In the genomic region with DNA sequence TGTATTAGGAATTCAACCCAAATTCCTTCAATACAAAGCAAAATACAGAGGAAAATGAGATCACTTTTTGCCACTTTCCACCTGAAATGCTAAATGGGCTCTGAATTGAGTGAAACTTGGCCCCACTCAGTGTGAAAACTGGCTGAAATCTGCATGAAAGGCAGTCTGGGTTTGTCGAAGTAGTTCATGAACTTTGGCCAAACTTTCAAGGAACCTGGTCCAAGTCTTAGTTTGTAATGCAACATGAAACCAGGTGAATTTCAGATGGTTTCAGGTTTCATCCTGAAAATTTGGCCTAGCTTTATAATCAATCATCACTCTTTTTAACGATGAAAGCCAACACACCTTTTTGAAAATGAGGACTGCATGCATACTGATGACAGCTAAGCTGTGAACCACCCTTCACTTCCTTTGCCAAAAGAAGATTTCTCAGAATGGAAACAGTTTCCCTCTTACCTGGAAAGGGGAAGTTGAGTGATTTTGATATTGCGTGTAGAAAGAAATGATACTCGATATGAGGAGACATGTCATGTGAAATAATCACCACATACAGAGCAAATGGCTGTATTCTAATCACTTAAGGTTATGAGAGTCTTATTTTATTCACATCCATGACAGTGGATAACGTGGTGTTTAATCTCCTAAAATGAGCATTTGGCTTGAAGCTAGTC, we compare ENCODE assay signal across 1 cellular context.
A peak's percentile ranks its signal among the peaks of the same experiment; 100 is the strongest.
TF ChIP-seq lines count a peak whose summit lies in the region.

No MANE protein-coding gene starts in this region.

TF ChIP-seq in K562, 482 proteins besides CTCF, POLR2A, EP300 and RAD21 (continued from another document and continues in another):
- peak; percentile 20; the same call in 1 of the 2 replicates for TF ChIP-seq PML (IDR thresholded peaks at IDR 0.05; ENCODE audit: low read length)
- no peak for TF ChIP-seq ZKSCAN3 (CRISPR knock-in tag; IDR thresholded peaks at IDR 0.05)
- TF ChIP-seq ZNF146 (CRISPR knock-in tag; IDR thresholded peaks at IDR 0.05; ENCODE audit: unreplicated experiment): no peak
- TF ChIP-seq, protein P1, sequence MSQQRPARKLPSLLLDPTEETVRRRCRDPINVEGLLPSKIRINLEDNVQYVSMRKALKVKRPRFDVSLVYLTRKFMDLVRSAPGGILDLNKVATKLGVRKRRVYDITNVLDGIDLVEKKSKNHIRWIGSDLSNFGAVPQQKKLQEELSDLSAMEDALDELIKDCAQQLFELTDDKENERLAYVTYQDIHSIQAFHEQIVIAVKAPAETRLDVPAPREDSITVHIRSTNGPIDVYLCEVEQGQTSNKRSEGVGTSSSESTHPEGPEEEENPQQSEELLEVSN (IDR thresholded peaks at IDR 0.05; ENCODE audit: borderline replicate concordance in 1 of 2, extremely low read depth in 1 of 2, insufficient read depth in 1 of 2, insufficient read length in 1 of 2, low read depth in 1 of 2, low read length in 1 of 2, poor library complexity in 1 of 2, severe bottlenecking in 1 of 2): no peak
- no peak for TF ChIP-seq CBFB (CRISPR knock-in tag; IDR thresholded peaks at IDR 0.05)
- TF ChIP-seq, protein P2, sequence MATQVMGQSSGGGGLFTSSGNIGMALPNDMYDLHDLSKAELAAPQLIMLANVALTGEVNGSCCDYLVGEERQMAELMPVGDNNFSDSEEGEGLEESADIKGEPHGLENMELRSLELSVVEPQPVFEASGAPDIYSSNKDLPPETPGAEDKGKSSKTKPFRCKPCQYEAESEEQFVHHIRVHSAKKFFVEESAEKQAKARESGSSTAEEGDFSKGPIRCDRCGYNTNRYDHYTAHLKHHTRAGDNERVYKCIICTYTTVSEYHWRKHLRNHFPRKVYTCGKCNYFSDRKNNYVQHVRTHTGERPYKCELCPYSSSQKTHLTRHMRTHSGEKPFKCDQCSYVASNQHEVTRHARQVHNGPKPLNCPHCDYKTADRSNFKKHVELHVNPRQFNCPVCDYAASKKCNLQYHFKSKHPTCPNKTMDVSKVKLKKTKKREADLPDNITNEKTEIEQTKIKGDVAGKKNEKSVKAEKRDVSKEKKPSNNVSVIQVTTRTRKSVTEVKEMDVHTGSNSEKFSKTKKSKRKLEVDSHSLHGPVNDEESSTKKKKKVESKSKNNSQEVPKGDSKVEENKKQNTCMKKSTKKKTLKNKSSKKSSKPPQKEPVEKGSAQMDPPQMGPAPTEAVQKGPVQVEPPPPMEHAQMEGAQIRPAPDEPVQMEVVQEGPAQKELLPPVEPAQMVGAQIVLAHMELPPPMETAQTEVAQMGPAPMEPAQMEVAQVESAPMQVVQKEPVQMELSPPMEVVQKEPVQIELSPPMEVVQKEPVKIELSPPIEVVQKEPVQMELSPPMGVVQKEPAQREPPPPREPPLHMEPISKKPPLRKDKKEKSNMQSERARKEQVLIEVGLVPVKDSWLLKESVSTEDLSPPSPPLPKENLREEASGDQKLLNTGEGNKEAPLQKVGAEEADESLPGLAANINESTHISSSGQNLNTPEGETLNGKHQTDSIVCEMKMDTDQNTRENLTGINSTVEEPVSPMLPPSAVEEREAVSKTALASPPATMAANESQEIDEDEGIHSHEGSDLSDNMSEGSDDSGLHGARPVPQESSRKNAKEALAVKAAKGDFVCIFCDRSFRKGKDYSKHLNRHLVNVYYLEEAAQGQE (CRISPR knock-in tag; IDR thresholded peaks at IDR 0.05; ENCODE audit: low read depth): no peak
- no peak for TF ChIP-seq BMI1 (IDR thresholded peaks at IDR 0.05; ENCODE audit: low read length)
- TF ChIP-seq TFAM (CRISPR knock-in tag; conservative IDR thresholded peaks at IDR 0.05): no peak
- TF ChIP-seq, protein P3, sequence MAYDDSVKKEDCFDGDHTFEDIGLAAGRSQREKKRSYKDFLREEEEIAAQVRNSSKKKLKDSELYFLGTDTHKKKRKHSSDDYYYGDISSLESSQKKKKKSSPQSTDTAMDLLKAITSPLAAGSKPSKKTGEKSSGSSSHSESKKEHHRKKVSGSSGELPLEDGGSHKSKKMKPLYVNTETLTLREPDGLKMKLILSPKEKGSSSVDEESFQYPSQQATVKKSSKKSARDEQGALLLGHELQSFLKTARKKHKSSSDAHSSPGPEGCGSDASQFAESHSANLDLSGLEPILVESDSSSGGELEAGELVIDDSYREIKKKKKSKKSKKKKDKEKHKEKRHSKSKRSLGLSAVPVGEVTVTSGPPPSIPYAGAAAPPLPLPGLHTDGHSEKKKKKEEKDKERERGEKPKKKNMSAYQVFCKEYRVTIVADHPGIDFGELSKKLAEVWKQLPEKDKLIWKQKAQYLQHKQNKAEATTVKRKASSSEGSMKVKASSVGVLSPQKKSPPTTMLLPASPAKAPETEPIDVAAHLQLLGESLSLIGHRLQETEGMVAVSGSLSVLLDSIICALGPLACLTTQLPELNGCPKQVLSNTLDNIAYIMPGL (CRISPR knock-in tag; IDR thresholded peaks at IDR 0.05): no peak
- no peak for TF ChIP-seq HDGF (IDR thresholded peaks at IDR 0.05)
- TF ChIP-seq, protein P4, sequence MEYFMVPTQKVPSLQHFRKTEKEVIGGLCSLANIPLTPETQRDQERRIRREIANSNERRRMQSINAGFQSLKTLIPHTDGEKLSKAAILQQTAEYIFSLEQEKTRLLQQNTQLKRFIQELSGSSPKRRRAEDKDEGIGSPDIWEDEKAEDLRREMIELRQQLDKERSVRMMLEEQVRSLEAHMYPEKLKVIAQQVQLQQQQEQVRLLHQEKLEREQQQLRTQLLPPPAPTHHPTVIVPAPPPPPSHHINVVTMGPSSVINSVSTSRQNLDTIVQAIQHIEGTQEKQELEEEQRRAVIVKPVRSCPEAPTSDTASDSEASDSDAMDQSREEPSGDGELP (CRISPR knock-in tag; IDR thresholded peaks at IDR 0.05; ENCODE audit: borderline replicate concordance): no peak
- TF ChIP-seq, protein P5, sequence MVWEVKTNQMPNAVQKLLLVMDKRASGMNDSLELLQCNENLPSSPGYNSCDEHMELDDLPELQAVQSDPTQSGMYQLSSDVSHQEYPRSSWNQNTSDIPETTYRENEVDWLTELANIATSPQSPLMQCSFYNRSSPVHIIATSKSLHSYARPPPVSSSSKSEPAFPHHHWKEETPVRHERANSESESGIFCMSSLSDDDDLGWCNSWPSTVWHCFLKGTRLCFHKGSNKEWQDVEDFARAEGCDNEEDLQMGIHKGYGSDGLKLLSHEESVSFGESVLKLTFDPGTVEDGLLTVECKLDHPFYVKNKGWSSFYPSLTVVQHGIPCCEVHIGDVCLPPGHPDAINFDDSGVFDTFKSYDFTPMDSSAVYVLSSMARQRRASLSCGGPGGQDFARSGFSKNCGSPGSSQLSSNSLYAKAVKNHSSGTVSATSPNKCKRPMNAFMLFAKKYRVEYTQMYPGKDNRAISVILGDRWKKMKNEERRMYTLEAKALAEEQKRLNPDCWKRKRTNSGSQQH (CRISPR knock-in tag; IDR thresholded peaks at IDR 0.05): no peak
- TF ChIP-seq, protein P6, sequence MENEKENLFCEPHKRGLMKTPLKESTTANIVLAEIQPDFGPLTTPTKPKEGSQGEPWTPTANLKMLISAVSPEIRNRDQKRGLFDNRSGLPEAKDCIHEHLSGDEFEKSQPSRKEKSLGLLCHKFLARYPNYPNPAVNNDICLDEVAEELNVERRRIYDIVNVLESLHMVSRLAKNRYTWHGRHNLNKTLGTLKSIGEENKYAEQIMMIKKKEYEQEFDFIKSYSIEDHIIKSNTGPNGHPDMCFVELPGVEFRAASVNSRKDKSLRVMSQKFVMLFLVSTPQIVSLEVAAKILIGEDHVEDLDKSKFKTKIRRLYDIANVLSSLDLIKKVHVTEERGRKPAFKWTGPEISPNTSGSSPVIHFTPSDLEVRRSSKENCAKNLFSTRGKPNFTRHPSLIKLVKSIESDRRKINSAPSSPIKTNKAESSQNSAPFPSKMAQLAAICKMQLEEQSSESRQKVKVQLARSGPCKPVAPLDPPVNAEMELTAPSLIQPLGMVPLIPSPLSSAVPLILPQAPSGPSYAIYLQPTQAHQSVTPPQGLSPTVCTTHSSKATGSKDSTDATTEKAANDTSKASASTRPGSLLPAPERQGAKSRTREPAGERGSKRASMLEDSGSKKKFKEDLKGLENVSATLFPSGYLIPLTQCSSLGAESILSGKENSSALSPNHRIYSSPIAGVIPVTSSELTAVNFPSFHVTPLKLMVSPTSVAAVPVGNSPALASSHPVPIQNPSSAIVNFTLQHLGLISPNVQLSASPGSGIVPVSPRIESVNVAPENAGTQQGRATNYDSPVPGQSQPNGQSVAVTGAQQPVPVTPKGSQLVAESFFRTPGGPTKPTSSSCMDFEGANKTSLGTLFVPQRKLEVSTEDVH (IDR thresholded peaks at IDR 0.05; ENCODE audit: low read depth, partially characterized antibody): no peak
- TF ChIP-seq BRD4 (IDR thresholded peaks at IDR 0.05): no peak
- no peak for TF ChIP-seq POLR3A (IDR thresholded peaks at IDR 0.05; ENCODE audit: borderline replicate concordance, extremely low read depth, insufficient read depth, insufficient read length)
- TF ChIP-seq HMG20A (CRISPR knock-in tag; conservative IDR thresholded peaks at IDR 0.05): no peak
- TF ChIP-seq RBFOX2 (IDR thresholded peaks at IDR 0.05; ENCODE audit: low read depth, low read length): no peak
- TF ChIP-seq, protein P7, sequence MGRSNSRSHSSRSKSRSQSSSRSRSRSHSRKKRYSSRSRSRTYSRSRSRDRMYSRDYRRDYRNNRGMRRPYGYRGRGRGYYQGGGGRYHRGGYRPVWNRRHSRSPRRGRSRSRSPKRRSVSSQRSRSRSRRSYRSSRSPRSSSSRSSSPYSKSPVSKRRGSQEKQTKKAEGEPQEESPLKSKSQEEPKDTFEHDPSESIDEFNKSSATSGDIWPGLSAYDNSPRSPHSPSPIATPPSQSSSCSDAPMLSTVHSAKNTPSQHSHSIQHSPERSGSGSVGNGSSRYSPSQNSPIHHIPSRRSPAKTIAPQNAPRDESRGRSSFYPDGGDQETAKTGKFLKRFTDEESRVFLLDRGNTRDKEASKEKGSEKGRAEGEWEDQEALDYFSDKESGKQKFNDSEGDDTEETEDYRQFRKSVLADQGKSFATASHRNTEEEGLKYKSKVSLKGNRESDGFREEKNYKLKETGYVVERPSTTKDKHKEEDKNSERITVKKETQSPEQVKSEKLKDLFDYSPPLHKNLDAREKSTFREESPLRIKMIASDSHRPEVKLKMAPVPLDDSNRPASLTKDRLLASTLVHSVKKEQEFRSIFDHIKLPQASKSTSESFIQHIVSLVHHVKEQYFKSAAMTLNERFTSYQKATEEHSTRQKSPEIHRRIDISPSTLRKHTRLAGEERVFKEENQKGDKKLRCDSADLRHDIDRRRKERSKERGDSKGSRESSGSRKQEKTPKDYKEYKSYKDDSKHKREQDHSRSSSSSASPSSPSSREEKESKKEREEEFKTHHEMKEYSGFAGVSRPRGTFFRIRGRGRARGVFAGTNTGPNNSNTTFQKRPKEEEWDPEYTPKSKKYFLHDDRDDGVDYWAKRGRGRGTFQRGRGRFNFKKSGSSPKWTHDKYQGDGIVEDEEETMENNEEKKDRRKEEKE (IDR thresholded peaks at IDR 0.05; ENCODE audit: borderline replicate concordance in 1 of 2, control insufficient read depth in 1 of 2, low read depth in 2 of 2, low read length in 1 of 2): no peak
- TF ChIP-seq ZFPM2 (CRISPR knock-in tag; IDR thresholded peaks at IDR 0.05): no peak
- TF ChIP-seq SMARCA4 (IDR thresholded peaks at IDR 0.05): peak; percentile 47; the same call in 1 of the 2 replicates
- TF ChIP-seq, protein P8, sequence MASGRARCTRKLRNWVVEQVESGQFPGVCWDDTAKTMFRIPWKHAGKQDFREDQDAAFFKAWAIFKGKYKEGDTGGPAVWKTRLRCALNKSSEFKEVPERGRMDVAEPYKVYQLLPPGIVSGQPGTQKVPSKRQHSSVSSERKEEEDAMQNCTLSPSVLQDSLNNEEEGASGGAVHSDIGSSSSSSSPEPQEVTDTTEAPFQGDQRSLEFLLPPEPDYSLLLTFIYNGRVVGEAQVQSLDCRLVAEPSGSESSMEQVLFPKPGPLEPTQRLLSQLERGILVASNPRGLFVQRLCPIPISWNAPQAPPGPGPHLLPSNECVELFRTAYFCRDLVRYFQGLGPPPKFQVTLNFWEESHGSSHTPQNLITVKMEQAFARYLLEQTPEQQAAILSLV (tag; IDR thresholded peaks at IDR 0.05): no peak
- TF ChIP-seq, protein P9, sequence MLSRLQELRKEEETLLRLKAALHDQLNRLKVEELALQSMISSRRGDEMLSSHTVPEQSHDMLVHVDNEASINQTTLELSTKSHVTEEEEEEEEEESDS (CRISPR knock-in tag; IDR thresholded peaks at IDR 0.05): no peak
- no peak for TF ChIP-seq SMAD2 (IDR thresholded peaks at IDR 0.05; ENCODE audit: low read depth, low read length)
- 0 out of 4 replicates have a peak, but pooled peaks of 1 of the 2 experiments have one; percentile 38 for TF ChIP-seq MAZ (CRISPR knock-in tag; conservative IDR thresholded peaks at IDR 0.05 in 1 of 2, IDR thresholded peaks at IDR 0.05 in 1 of 2)
- peak; percentile 58; the same call in 1 of the 2 replicates for TF ChIP-seq SPI1 (IDR thresholded peaks at IDR 0.05; ENCODE audit: borderline replicate concordance, low read depth, low read length)
- no peak for TF ChIP-seq SMAD4 (CRISPR knock-in tag; conservative IDR thresholded peaks at IDR 0.05)
- TF ChIP-seq L3MBTL2 (IDR thresholded peaks at IDR 0.05): peak; percentile 69
- TF ChIP-seq, protein P10, sequence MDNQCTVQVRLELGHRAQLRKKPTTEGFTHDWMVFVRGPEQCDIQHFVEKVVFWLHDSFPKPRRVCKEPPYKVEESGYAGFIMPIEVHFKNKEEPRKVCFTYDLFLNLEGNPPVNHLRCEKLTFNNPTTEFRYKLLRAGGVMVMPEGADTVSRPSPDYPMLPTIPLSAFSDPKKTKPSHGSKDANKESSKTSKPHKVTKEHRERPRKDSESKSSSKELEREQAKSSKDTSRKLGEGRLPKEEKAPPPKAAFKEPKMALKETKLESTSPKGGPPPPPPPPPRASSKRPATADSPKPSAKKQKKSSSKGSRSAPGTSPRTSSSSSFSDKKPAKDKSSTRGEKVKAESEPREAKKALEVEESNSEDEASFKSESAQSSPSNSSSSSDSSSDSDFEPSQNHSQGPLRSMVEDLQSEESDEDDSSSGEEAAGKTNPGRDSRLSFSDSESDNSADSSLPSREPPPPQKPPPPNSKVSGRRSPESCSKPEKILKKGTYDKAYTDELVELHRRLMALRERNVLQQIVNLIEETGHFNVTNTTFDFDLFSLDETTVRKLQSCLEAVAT (IDR thresholded peaks at IDR 0.05): no peak
- TF ChIP-seq, protein P11, sequence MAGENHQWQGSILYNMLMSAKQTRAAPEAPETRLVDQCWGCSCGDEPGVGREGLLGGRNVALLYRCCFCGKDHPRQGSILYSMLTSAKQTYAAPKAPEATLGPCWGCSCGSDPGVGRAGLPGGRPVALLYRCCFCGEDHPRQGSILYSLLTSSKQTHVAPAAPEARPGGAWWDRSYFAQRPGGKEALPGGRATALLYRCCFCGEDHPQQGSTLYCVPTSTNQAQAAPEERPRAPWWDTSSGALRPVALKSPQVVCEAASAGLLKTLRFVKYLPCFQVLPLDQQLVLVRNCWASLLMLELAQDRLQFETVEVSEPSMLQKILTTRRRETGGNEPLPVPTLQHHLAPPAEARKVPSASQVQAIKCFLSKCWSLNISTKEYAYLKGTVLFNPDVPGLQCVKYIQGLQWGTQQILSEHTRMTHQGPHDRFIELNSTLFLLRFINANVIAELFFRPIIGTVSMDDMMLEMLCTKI (IDR thresholded peaks at IDR 0.05; ENCODE audit: partially characterized antibody): no peak
- TF ChIP-seq ZNF174 (CRISPR knock-in tag; IDR thresholded peaks at IDR 0.05): no peak
- no peak for TF ChIP-seq CCAR2 (IDR thresholded peaks at IDR 0.05; ENCODE audit: low read depth, low read length)
- TF ChIP-seq, protein P12, sequence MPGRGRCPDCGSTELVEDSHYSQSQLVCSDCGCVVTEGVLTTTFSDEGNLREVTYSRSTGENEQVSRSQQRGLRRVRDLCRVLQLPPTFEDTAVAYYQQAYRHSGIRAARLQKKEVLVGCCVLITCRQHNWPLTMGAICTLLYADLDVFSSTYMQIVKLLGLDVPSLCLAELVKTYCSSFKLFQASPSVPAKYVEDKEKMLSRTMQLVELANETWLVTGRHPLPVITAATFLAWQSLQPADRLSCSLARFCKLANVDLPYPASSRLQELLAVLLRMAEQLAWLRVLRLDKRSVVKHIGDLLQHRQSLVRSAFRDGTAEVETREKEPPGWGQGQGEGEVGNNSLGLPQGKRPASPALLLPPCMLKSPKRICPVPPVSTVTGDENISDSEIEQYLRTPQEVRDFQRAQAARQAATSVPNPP (IDR thresholded peaks at IDR 0.05; ENCODE audit: borderline replicate concordance, insufficient read depth, insufficient read length): no peak
- TF ChIP-seq NCOR1 (IDR thresholded peaks at IDR 0.05): no peak
- no peak for TF ChIP-seq HSF4 (CRISPR knock-in tag; IDR thresholded peaks at IDR 0.05; ENCODE audit: borderline replicate concordance)
- TF ChIP-seq ZNF121 (CRISPR knock-in tag; conservative IDR thresholded peaks at IDR 0.05): no peak
